ENCODE assay signal across 2 cellular contexts in genomic region chr7:74197449-74198108, GRCh38.
TF ChIP-seq lines count a peak whose summit lies in the region.

No MANE protein-coding gene starts in this region.

TF ChIP-seq in SK-N-SH treated with all-trans-retinoic acid at 6 μM for 48 hours, 23 proteins besides CTCF, POLR2A, EP300 and RAD21:
- TF ChIP-seq RARB (CRISPR knock-in tag; IDR thresholded peaks at IDR 0.05) (no peak), ISL1 (CRISPR knock-in tag; IDR thresholded peaks at IDR 0.05) (no peak), TSHZ2 (CRISPR knock-in tag; IDR thresholded peaks at IDR 0.05) (no peak), ESRRG (CRISPR knock-in tag; IDR thresholded peaks at IDR 0.05) (0 out of 2 replicates have a peak, but pooled peaks have one; percentile 18), ZC3H10 (CRISPR knock-in tag; IDR thresholded peaks at IDR 0.05) (no peak; the same call in 1 of the 2 replicates), ZNF70 (CRISPR knock-in tag; IDR thresholded peaks at IDR 0.05) (no peak), TOX (CRISPR knock-in tag; IDR thresholded peaks at IDR 0.05; ENCODE audit: borderline replicate concordance) (no peak)
- TF ChIP-seq, protein P1, sequence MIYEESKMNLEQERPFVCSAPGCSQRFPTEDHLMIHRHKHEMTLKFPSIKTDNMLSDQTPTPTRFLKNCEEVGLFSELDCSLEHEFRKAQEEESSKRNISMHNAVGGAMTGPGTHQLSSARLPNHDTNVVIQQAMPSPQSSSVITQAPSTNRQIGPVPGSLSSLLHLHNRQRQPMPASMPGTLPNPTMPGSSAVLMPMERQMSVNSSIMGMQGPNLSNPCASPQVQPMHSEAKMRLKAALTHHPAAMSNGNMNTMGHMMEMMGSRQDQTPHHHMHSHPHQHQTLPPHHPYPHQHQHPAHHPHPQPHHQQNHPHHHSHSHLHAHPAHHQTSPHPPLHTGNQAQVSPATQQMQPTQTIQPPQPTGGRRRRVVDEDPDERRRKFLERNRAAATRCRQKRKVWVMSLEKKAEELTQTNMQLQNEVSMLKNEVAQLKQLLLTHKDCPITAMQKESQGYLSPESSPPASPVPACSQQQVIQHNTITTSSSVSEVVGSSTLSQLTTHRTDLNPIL (CRISPR knock-in tag; IDR thresholded peaks at IDR 0.05; ENCODE audit: low read depth) = 0 out of 2 replicates have a peak, but pooled peaks have one; percentile 45
TF ChIP-seq in SK-N-SH treated with all-trans-retinoic acid at 6 μM for 48 hours: peak in this region for 2.

TF ChIP-seq in HepG2, 621 proteins besides CTCF, POLR2A, EP300 and RAD21 (continues in another document):
- no peak for TF ChIP-seq YY1 (IDR thresholded peaks at IDR 0.05; ENCODE audit: insufficient read depth, insufficient replicate concordance, low read depth, low read length)
- no peak for TF ChIP-seq ZFX (CRISPR knock-in tag; IDR thresholded peaks at IDR 0.05; ENCODE audit: low read depth)
- TF ChIP-seq ZNF468 (CRISPR knock-in tag; IDR thresholded peaks at IDR 0.05) = no peak
- no peak for TF ChIP-seq ELF3 (CRISPR knock-in tag; IDR thresholded peaks at IDR 0.05)
- no peak for TF ChIP-seq NFE2 (CRISPR knock-in tag; IDR thresholded peaks at IDR 0.05)
- no peak for TF ChIP-seq MLX (CRISPR knock-in tag; IDR thresholded peaks at IDR 0.05)
- TF ChIP-seq NONO (IDR thresholded peaks at IDR 0.05) = no peak
- no peak for TF ChIP-seq NONO (CRISPR knock-in tag; conservative IDR thresholded peaks at IDR 0.05)
- no peak for TF ChIP-seq MEIS2 (CRISPR knock-in tag; IDR thresholded peaks at IDR 0.05)
- no peak for TF ChIP-seq NR2F1 (CRISPR knock-in tag; IDR thresholded peaks at IDR 0.05)
- TF ChIP-seq MXD4 (CRISPR knock-in tag; IDR thresholded peaks at IDR 0.05) = no peak
- TF ChIP-seq PBX2 (CRISPR knock-in tag; IDR thresholded peaks at IDR 0.05) = no peak
- TF ChIP-seq, protein P2, sequence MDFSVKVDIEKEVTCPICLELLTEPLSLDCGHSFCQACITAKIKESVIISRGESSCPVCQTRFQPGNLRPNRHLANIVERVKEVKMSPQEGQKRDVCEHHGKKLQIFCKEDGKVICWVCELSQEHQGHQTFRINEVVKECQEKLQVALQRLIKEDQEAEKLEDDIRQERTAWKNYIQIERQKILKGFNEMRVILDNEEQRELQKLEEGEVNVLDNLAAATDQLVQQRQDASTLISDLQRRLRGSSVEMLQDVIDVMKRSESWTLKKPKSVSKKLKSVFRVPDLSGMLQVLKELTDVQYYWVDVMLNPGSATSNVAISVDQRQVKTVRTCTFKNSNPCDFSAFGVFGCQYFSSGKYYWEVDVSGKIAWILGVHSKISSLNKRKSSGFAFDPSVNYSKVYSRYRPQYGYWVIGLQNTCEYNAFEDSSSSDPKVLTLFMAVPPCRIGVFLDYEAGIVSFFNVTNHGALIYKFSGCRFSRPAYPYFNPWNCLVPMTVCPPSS (IDR thresholded peaks at IDR 0.05) = no peak
- no peak for TF ChIP-seq TBP (CRISPR knock-in tag; IDR thresholded peaks at IDR 0.05)
- peak; percentile 55 for TF ChIP-seq AGO2 (optimal IDR thresholded peaks at IDR 0.05; ENCODE audit: low read depth, low read length)
- 0 out of 2 replicates have a peak, but pooled peaks have one; percentile 62 for TF ChIP-seq SSRP1 (CRISPR knock-in tag; IDR thresholded peaks at IDR 0.05)
- no peak for TF ChIP-seq GATAD1 (CRISPR knock-in tag; IDR thresholded peaks at IDR 0.05)
- TF ChIP-seq RBM22 (optimal IDR thresholded peaks at IDR 0.05; ENCODE audit: low read length) = peak; percentile 55
- TF ChIP-seq, protein P3, sequence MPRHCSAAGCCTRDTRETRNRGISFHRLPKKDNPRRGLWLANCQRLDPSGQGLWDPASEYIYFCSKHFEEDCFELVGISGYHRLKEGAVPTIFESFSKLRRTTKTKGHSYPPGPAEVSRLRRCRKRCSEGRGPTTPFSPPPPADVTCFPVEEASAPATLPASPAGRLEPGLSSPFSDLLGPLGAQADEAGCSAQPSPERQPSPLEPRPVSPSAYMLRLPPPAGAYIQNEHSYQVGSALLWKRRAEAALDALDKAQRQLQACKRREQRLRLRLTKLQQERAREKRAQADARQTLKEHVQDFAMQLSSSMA (CRISPR knock-in tag; IDR thresholded peaks at IDR 0.05) = no peak
- no peak for TF ChIP-seq GATA4 (IDR thresholded peaks at IDR 0.05; ENCODE audit: borderline replicate concordance, low read depth)
- no peak for TF ChIP-seq ZNF713 (CRISPR knock-in tag; IDR thresholded peaks at IDR 0.05)
- TF ChIP-seq PHF21A (CRISPR knock-in tag; IDR thresholded peaks at IDR 0.05) = no peak
- TF ChIP-seq PTBP1 (IDR thresholded peaks at IDR 0.05; ENCODE audit: low read depth, low read length, poor library complexity, severe bottlenecking) = no peak
- TF ChIP-seq FOXM1 (CRISPR knock-in tag; IDR thresholded peaks at IDR 0.05) = no peak
- TF ChIP-seq, protein P4, sequence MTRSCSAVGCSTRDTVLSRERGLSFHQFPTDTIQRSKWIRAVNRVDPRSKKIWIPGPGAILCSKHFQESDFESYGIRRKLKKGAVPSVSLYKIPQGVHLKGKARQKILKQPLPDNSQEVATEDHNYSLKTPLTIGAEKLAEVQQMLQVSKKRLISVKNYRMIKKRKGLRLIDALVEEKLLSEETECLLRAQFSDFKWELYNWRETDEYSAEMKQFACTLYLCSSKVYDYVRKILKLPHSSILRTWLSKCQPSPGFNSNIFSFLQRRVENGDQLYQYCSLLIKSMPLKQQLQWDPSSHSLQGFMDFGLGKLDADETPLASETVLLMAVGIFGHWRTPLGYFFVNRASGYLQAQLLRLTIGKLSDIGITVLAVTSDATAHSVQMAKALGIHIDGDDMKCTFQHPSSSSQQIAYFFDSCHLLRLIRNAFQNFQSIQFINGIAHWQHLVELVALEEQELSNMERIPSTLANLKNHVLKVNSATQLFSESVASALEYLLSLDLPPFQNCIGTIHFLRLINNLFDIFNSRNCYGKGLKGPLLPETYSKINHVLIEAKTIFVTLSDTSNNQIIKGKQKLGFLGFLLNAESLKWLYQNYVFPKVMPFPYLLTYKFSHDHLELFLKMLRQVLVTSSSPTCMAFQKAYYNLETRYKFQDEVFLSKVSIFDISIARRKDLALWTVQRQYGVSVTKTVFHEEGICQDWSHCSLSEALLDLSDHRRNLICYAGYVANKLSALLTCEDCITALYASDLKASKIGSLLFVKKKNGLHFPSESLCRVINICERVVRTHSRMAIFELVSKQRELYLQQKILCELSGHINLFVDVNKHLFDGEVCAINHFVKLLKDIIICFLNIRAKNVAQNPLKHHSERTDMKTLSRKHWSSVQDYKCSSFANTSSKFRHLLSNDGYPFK (CRISPR knock-in tag; IDR thresholded peaks at IDR 0.05; ENCODE audit: borderline replicate concordance) = no peak
- TF ChIP-seq SMAD9 (CRISPR knock-in tag; IDR thresholded peaks at IDR 0.05) = no peak
- no peak for TF ChIP-seq TARDBP (CRISPR knock-in tag; IDR thresholded peaks at IDR 0.05)
- no peak for TF ChIP-seq TIGD3 (CRISPR knock-in tag; IDR thresholded peaks at IDR 0.05; ENCODE audit: borderline replicate concordance)
- no peak for TF ChIP-seq ZNF615 (CRISPR knock-in tag; IDR thresholded peaks at IDR 0.05; ENCODE audit: borderline replicate concordance)
- TF ChIP-seq ZNF790 (CRISPR knock-in tag; IDR thresholded peaks at IDR 0.05; ENCODE audit: borderline replicate concordance) = no peak
- no peak for TF ChIP-seq NKX3-1 (CRISPR knock-in tag; IDR thresholded peaks at IDR 0.05)
- 0 out of 2 replicates have a peak, but pooled peaks have one; percentile 58 for TF ChIP-seq POLR2AphosphoS2 (IDR thresholded peaks at IDR 0.05; ENCODE audit: low read depth, low read length)
- no peak for TF ChIP-seq E2F2 (CRISPR knock-in tag; IDR thresholded peaks at IDR 0.05; ENCODE audit: borderline replicate concordance)
- no peak for TF ChIP-seq ZBTB21 (CRISPR knock-in tag; IDR thresholded peaks at IDR 0.05)
- no peak for TF ChIP-seq RFX3 (CRISPR knock-in tag; IDR thresholded peaks at IDR 0.05)
- TF ChIP-seq ZBTB49 (CRISPR knock-in tag; IDR thresholded peaks at IDR 0.05; ENCODE audit: borderline replicate concordance) = no peak
- no peak for TF ChIP-seq ATRX (CRISPR knock-in tag; IDR thresholded peaks at IDR 0.05; ENCODE audit: borderline replicate concordance)
- TF ChIP-seq, protein P5, sequence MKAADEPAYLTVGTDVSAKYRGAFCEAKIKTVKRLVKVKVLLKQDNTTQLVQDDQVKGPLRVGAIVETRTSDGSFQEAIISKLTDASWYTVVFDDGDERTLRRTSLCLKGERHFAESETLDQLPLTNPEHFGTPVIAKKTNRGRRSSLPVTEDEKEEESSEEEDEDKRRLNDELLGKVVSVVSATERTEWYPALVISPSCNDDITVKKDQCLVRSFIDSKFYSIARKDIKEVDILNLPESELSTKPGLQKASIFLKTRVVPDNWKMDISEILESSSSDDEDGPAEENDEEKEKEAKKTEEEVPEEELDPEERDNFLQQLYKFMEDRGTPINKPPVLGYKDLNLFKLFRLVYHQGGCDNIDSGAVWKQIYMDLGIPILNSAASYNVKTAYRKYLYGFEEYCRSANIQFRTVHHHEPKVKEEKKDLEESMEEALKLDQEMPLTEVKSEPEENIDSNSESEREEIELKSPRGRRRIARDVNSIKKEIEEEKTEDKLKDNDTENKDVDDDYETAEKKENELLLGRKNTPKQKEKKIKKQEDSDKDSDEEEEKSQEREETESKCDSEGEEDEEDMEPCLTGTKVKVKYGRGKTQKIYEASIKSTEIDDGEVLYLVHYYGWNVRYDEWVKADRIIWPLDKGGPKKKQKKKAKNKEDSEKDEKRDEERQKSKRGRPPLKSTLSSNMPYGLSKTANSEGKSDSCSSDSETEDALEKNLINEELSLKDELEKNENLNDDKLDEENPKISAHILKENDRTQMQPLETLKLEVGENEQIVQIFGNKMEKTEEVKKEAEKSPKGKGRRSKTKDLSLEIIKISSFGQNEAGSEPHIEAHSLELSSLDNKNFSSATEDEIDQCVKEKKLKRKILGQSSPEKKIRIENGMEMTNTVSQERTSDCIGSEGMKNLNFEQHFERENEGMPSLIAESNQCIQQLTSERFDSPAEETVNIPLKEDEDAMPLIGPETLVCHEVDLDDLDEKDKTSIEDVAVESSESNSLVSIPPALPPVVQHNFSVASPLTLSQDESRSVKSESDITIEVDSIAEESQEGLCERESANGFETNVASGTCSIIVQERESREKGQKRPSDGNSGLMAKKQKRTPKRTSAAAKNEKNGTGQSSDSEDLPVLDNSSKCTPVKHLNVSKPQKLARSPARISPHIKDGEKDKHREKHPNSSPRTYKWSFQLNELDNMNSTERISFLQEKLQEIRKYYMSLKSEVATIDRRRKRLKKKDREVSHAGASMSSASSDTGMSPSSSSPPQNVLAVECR (CRISPR knock-in tag; IDR thresholded peaks at IDR 0.05; ENCODE audit: borderline replicate concordance) = no peak
- TF ChIP-seq ETS1 (CRISPR knock-in tag; IDR thresholded peaks at IDR 0.05) = no peak
- TF ChIP-seq SMAD3 (CRISPR knock-in tag; IDR thresholded peaks at IDR 0.05) = no peak
- no peak for TF ChIP-seq PHB2 (IDR thresholded peaks at IDR 0.05; ENCODE audit: partially characterized antibody)
